8 cellular contexts compared by ENCODE assay signal in genomic region chr5:17218353-17219005, GRCh38. TPM values are rescaled to one million over a fixed set of nuclear protein-coding genes. Genes with fewer than 3 reads are reported as not detected.
A peak's percentile ranks its signal among the peaks of the same experiment; 100 is the strongest.
DNase-seq lines count a peak whose midpoint lies in the region; ATAC-seq and TF ChIP-seq lines count a peak whose summit lies in the region.

No MANE protein-coding gene starts in this region.

- H3K27me3 ChIP-seq in BJ (ENCODE audit: control insufficient read depth, insufficient read depth, low read length) = no peaks in the 10 kb centered on the region
- no peaks in the 10 kb centered on the region for H3K27me3 ChIP-seq in cardiac muscle cell

- DNase-seq in BJ (ENCODE audit: low read depth) = no peak
- DNase-seq in activated T-cell treated with anti-CD3 and anti-CD28 coated beads, Interleukin-2, amount 50 U/mL, for 24 hours = peak; percentile 26
- peak; percentile 67 to 86 for DNase-seq in cardiac muscle cell (ENCODE audit: low read depth in 1 of 2, low spot score in 1 of 2)
- peak in 7 of 10 donors; percentile 17 to 84 (median 42) for DNase-seq in posterior cingulate gyrus
- no peak for DNase-seq in NCI-H1930 (lab: John Stamatoyannopoulos, UW)
- no peak for DNase-seq in activated CD4-positive, alpha-beta T cell treated with anti-CD3 and anti-CD28 coated beads, Interleukin-2, amount 50 U/mL, for 1 hour

- peak overlapping the region; percentile 2 for H3K27ac ChIP-seq in cardiac muscle cell

- H3K36me3 ChIP-seq in BJ (ENCODE audit: control insufficient read depth, insufficient read depth, low read length) = no peaks in the 10 kb centered on the region
- no peaks in the 10 kb centered on the region for H3K36me3 ChIP-seq in cardiac muscle cell

- ATAC-seq in GM19035 (IDR thresholded peaks at IDR 0.05; ENCODE audit: unreplicated experiment) = peak; percentile 30
- ATAC-seq in HG03442 (IDR thresholded peaks at IDR 0.05; ENCODE audit: unreplicated experiment) = peak; percentile 26

- peak overlapping the region; percentile 38 for H3K4me3 Mint-ChIP-seq in activated T-cell treated with anti-CD3 and anti-CD28 coated beads, Interleukin-2, amount 50 U/mL, for 24 hours

- H3K9me3 Mint-ChIP-seq in activated T-cell treated with anti-CD3 and anti-CD28 coated beads, Interleukin-2, amount 50 U/mL, for 24 hours = no peaks in the 10 kb centered on the region

- no peaks in the 10 kb centered on the region for H3K36me3 Mint-ChIP-seq in activated T-cell treated with anti-CD3 and anti-CD28 coated beads, Interleukin-2, amount 50 U/mL, for 24 hours (ENCODE audit: low read depth)

- CTCF ChIA-PET in BJ (lab: Yijun Ruan, JAX) = no interaction called here

- no peaks in the 10 kb centered on the region for H3K9me3 ChIP-seq in cardiac muscle cell (ENCODE audit: low read depth)

- TF ChIP-seq CTCF in BJ (IDR thresholded peaks at IDR 0.05; ENCODE audit: insufficient read depth, low read depth, low read length) = no peak
- TF ChIP-seq CTCF in cardiac muscle cell (IDR thresholded peaks at IDR 0.05; ENCODE audit: low read depth, low read length) = no peak

- H3K4me3 ChIP-seq in BJ (ENCODE audit: low read depth, low read length) (peak overlapping the region; percentile 96), cardiac muscle cell (peak overlapping the region; percentile 80)

- H3K27ac Mint-ChIP-seq in activated T-cell treated with anti-CD3 and anti-CD28 coated beads, Interleukin-2, amount 50 U/mL, for 24 hours = no peak overlapping the region

- POLR2A ChIA-PET in BJ (lab: Charles Lee) = interaction anchor here (0.8 kb wide), 1 partner anchor 30 kb away, joined by 4 read pairs; no protein-coding TSS in a partner anchor

- peaks cover 17% of the 10 kb centered on the region for H3K4me1 Mint-ChIP-seq in activated T-cell treated with anti-CD3 and anti-CD28 coated beads, Interleukin-2, amount 50 U/mL, for 24 hours (ENCODE audit: low read depth)

- intact Hi-C loops in posterior cingulate gyrus (cut with DNase I) = no loop called here

- peaks cover 18% of the 10 kb centered on the region for H3K4me1 ChIP-seq in cardiac muscle cell (ENCODE audit: low read depth)

- peaks cover 61% of the 10 kb centered on the region for H3K27me3 Mint-ChIP-seq in activated T-cell treated with anti-CD3 and anti-CD28 coated beads, Interleukin-2, amount 50 U/mL, for 24 hours

RNA-seq across cellular contexts. Expression of gene BASP1, which starts 1.0 kb away (rescaled TPM):
- polyA plus RNA-seq in BJ (2011; rRNA removed) (48.7 and 71.9 TPM in 2 replicates), cardiac muscle cell (87.3 and 91.2 TPM in 2 replicates)
- polyA minus RNA-seq in BJ (2011; rRNA and poly(A)+ RNA removed) = 7.6 and 9.9 TPM in 2 replicates
- 111 and 129 TPM in 2 replicates for total RNA-seq in cardiac muscle cell

Comparison
In these comparisons a context has a peak if more than half of its experiments do, and no peak if none do; other contexts are left out.
1. DNase-seq: peak in activated T-cell treated with anti-CD3 and anti-CD28 coated beads, Interleukin-2, amount 50 U/mL, for 24 hours (single experiment), cardiac muscle cell (2 of 2) and posterior cingulate gyrus (7 of 10); none in BJ (single experiment), NCI-H1930 (0 of 2) and activated CD4-positive, alpha-beta T cell treated with anti-CD3 and anti-CD28 coated beads, Interleukin-2, amount 50 U/mL, for 1 hour (single experiment).